In the genomic region with DNA sequence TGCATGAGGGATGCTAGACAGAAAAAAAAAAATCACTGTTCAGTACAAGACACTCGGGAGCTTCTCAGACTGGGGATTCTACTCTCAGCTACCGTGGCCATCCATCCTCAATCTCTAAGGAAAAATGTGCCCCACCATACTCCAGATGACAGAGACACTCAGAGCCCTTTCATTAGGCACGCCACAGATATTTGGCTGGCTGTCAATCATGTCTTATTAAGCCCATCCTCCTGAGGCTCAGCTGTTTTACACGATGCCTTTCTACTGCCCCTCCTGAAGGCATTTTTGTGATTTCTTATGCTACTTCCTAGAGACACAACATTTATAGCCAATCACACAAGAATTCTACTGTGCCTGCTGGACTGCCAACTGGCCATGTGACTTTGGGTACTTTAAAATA, we compare ENCODE assay signal across 27 cellular contexts.
"Had no signal": no experiment of that assay in that cellular context is flagged by ENCODE, and none has a peak within 500 bp of the region (broad histone marks: within the 10 kb centered on the region; RNA-seq: fewer than 3 reads in every experiment).

No MANE protein-coding gene starts in this region.

- H3K27me3 Mint-ChIP-seq: type B pancreatic cell had no signal

- H3K4me3 Mint-ChIP-seq: naive B cell, nephron, type B pancreatic cell had no signal

- H3K9me3 Mint-ChIP-seq: naive B cell, nephron, type B pancreatic cell had no signal

- H3K4me3 ChIP-seq: colonic mucosa, gastrocnemius medialis, heart right ventricle, mucosa of descending colon, psoas muscle, right lobe of liver, spleen, stomach, thoracic aorta had no signal

- H3K27me3 ChIP-seq: colonic mucosa, gastrocnemius medialis, right lobe of liver, spleen, stomach had no signal

- H3K27ac ChIP-seq: colonic mucosa, gastrocnemius medialis, heart right ventricle, psoas muscle, right lobe of liver, spleen, stomach, thoracic aorta had no signal

- FAIRE-seq: endothelial cell of umbilical vein, islet of Langerhans, urothelium cell line had no signal

- H3K36me3 ChIP-seq: colonic mucosa, gastrocnemius medialis, heart right ventricle, right lobe of liver, spleen, stomach, thoracic aorta had no signal

- H3K27ac Mint-ChIP-seq: naive B cell, nephron, type B pancreatic cell had no signal

- H3K4me1 ChIP-seq: colonic mucosa, gastrocnemius medialis, psoas muscle, right lobe of liver had no signal

- H3K36me3 Mint-ChIP-seq: naive B cell, type B pancreatic cell had no signal

- H3K9me3 ChIP-seq: colonic mucosa, gastrocnemius medialis, heart right ventricle, mucosa of descending colon, psoas muscle, right lobe of liver, spleen, stomach, thoracic aorta had no signal

- DNase-seq: colonic mucosa; dermis blood vessel endothelial cell; erythroblast; gastrocnemius medialis; heart right ventricle; hypothalamus; kidney glomerular epithelial cell; mammary epithelial cell; mucosa of descending colon; naive B cell; psoas muscle; retina; right lobe of liver; spleen; stimulated activated CD4-positive, alpha-beta T cell treated with anti-CD3 and anti-CD28 coated beads, Interleukin-15, amount 100 ng/mL, for 24 hours; stimulated activated CD4-positive, alpha-beta T cell treated with anti-CD3 and anti-CD28 coated beads, Interleukin-1b, Interleukin-23, amount 100 ng/mL, for 48 hours; stimulated activated CD4-positive, alpha-beta T cell treated with anti-CD3 and anti-CD28 coated beads, Interleukin-4, amount 100 ng/mL, for 4 hours; stimulated activated naive CD4-positive, alpha-beta T cell; stomach; substantia nigra had no signal

- ATAC-seq: gastrocnemius medialis, heart right ventricle, left lobe of liver, mucosa of descending colon, psoas muscle, right lobe of liver had no signal
